Comparison of ENCODE assay signal across 2 cellular contexts in the genomic region with DNA sequence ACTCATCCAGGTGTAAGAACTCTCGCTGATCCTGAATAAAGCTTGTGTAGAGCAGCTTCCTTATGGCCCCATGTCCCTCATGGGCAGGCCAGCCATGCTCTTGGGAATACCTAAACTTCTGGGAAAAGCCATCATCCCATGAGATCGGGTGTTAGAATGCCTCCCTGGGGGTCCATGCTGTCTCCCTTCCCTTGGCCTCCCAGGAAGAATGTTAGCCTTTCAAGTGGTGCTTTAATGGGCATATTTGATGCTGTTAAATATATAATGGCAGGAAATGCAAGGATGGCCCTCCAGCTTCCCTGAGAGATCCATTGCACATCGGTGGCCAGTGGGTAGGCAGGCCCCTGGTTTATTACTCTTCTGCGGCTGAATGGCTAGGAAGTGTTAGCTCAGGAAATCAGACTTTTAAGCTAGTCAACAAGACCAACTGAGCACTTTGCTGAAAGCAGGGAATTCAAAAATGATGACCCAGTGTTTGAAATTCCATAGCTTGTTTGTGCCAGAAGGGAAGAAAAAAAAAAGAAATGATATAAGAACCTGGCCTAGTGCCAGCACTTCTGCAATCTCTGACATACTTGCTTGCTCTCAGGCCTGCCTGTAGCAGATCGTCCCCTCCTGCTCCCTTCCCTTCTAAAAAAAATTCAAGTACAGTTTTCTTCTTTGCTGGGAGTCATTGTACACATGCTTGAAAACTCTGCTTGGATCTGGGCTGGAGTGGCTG.
A peak's percentile ranks its signal among the peaks of the same experiment; 100 is the strongest.
TF ChIP-seq lines count a peak whose summit lies in the region.

No MANE protein-coding gene starts in this region.

TF ChIP-seq in SK-N-SH, 30 proteins besides CTCF, POLR2A, EP300 and RAD21 (continued from another document):
- peak; percentile 18; the same call in 1 of the 2 replicates for TF ChIP-seq PBX3 (IDR thresholded peaks at IDR 0.05)
- peak; percentile 92 for TF ChIP-seq NFIC (IDR thresholded peaks at IDR 0.05; ENCODE audit: borderline replicate concordance)
- TF ChIP-seq MEF2A (IDR thresholded peaks at IDR 0.05; ENCODE audit: borderline replicate concordance, low read depth): no peak

TF ChIP-seq in GM23338, 12 proteins besides CTCF, POLR2A, EP300 and RAD21 (continued from another document):
- no peak for TF ChIP-seq ZNF114 (CRISPR knock-in tag; IDR thresholded peaks at IDR 0.05)
- TF ChIP-seq ZNF462 (CRISPR knock-in tag; IDR thresholded peaks at IDR 0.05): no peak
- no peak for TF ChIP-seq ZNF331 (CRISPR knock-in tag; IDR thresholded peaks at IDR 0.05; ENCODE audit: low read depth)
- TF ChIP-seq, protein P1, sequence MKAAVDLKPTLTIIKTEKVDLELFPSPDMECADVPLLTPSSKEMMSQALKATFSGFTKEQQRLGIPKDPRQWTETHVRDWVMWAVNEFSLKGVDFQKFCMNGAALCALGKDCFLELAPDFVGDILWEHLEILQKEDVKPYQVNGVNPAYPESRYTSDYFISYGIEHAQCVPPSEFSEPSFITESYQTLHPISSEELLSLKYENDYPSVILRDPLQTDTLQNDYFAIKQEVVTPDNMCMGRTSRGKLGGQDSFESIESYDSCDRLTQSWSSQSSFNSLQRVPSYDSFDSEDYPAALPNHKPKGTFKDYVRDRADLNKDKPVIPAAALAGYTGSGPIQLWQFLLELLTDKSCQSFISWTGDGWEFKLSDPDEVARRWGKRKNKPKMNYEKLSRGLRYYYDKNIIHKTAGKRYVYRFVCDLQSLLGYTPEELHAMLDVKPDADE (IDR thresholded peaks at IDR 0.05): no peak
- no peak for TF ChIP-seq JUNB (IDR thresholded peaks at IDR 0.05; ENCODE audit: unreplicated experiment)
- no peak for TF ChIP-seq CREB1 (CRISPR knock-in tag; IDR thresholded peaks at IDR 0.05; ENCODE audit: low read depth)
- no peak for TF ChIP-seq POLR2AphosphoS5 (IDR thresholded peaks at IDR 0.05; ENCODE audit: low read depth)
- no peak for TF ChIP-seq EZH2phosphoT487 (IDR thresholded peaks at IDR 0.05; ENCODE audit: unreplicated experiment)
- TF ChIP-seq EZH2 (IDR thresholded peaks at IDR 0.05; ENCODE audit: low read depth, unreplicated experiment): no peak
- TF ChIP-seq NANOG (IDR thresholded peaks at IDR 0.05; ENCODE audit: borderline replicate concordance): no peak
TF ChIP-seq in GM23338: peak in this region for 0.
